ENCODE assay signal across 8 cellular contexts in genomic region chr6:166556871-166557322, GRCh38. TPM values are rescaled to one million over a fixed set of nuclear protein-coding genes. Genes with fewer than 3 reads are reported as not detected.
DNase-seq lines count a peak whose midpoint lies in the region; ATAC-seq and TF ChIP-seq lines count a peak whose summit lies in the region.

No MANE protein-coding gene starts in this region.

- H3K4me1 ChIP-seq in left lung (peaks cover 0 to 43% of the 10 kb centered on the region in 2 donors), thyroid gland (peaks cover 31 to 38% of the 10 kb centered on the region in 2 donors)

- whole genome bisulfite sequencing in thyroid gland, 2 donors = 35 to 69% methylated on average over 9 to 14 of the region's 16 CpGs

- ATAC-seq in left lung = peak; percentile 95

- H3K36me3 ChIP-seq in left lung (peaks cover 0 to 4% of the 10 kb centered on the region in 2 donors), thyroid gland (no peaks in the 10 kb centered on the region)

- peak in 1 of 2 donors; percentile 68 for TF ChIP-seq POLR2A in thyroid gland (IDR thresholded peaks at IDR 0.05)
- TF ChIP-seq POLR2A in erythroblast (IDR thresholded peaks at IDR 0.05; ENCODE audit: low read length) = no peak

- H3K9me3 ChIP-seq in left lung (no peaks in the 10 kb centered on the region), thyroid gland (no peaks in the 10 kb centered on the region)

- TF ChIP-seq CTCF in left lung (IDR thresholded peaks at IDR 0.05) = no peak
- TF ChIP-seq CTCF in thyroid gland (IDR thresholded peaks at IDR 0.05) = peak in 2 of 6 experiments; percentile 16 to 18

- H3K4me3 ChIP-seq in left lung (no peak overlapping the region), thyroid gland (replicated peaks in 1 of 3) (no peak overlapping the region)

- intact Hi-C loops in left lung (cut with DNase I) (no loop called here), thyroid gland (cut with DNase I) (no loop called here)

- peak; percentile 91 for DNase-seq in Daoy (ENCODE audit: low read depth)
- DNase-seq in NCI-H2196 (lab: John Stamatoyannopoulos, UW; ENCODE audit: unreplicated experiment) = peak; percentile 69
- DNase-seq in cerebellar nuclear complex (lab: John Stamatoyannopoulos, UW) = peak; percentile 94 to 97
- DNase-seq in left lung = peak; percentile 88 to 91
- peak; percentile 99 for DNase-seq in thyroid gland
- DNase-seq in activated CD8-positive, alpha-beta memory T cell treated with anti-CD3 and anti-CD28 coated beads, Interleukin-2, amount 50 U/mL, for 48 hours = no peak
- no peak for DNase-seq in activated CD4-positive, alpha-beta T cell treated with anti-CD3 and anti-CD28 coated beads, Interleukin-2, amount 50 U/mL, for 4 hours
- no peak for DNase-seq in erythroblast (lab: John Stamatoyannopoulos, UW)

- H3K27ac ChIP-seq in left lung (peak overlapping the region; percentile 70 to 78), thyroid gland (peak overlapping the region; percentile 90 to 95 (median 94))

- H3K27me3 ChIP-seq in left lung (no peaks in the 10 kb centered on the region), thyroid gland (no peaks in the 10 kb centered on the region)

RNA-seq across cellular contexts. Expression of gene RAMACL, which starts 29.6 kb away (rescaled TPM):
- total RNA-seq in Daoy (2014; rRNA removed; shearing (Covaris generic)) = 0.34 and 0.86 TPM in 2 replicates
- total RNA-seq in left lung (1 to 10 TPM; 3.2 to 6.0 TPM), thyroid gland (10 to 100 TPM in 1 of 4 donors, 1 to 10 TPM in 3; 3.7 to 13.4 (median 9.0) TPM)

Comparison
In these comparisons a context has a peak if more than half of its experiments do, and no peak if none do; other contexts are left out.
1. DNase-seq: peak in Daoy (single experiment), NCI-H2196 (single experiment), cerebellar nuclear complex (2 of 2), left lung (2 of 2) and thyroid gland (2 of 2); none in activated CD8-positive, alpha-beta memory T cell treated with anti-CD3 and anti-CD28 coated beads, Interleukin-2, amount 50 U/mL, for 48 hours (single experiment), activated CD4-positive, alpha-beta T cell treated with anti-CD3 and anti-CD28 coated beads, Interleukin-2, amount 50 U/mL, for 4 hours (0 of 2) and erythroblast (0 of 2).